ENCODE assay signal across 25 cellular contexts in the genomic region with DNA sequence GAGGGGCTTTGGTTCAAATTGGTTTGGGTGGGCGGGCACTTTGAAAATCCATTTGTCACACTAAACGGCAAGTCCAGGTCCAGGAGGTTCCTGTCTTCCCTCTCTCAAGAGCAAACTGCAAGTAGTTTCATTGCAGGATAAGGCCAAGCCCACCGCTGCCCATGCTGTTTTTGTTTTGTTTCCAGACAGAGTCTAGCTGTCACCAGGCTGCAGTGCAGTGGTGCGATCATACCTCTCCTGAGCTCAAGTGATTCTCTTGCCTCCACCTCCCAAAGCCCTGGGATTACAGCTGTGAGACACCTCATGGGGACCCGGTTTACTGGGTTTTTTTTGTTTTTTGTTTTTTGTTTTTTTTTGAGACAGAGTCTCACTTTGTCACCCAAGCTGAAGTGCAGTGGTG. TPM values are rescaled to one million over a fixed set of nuclear protein-coding genes. Genes with fewer than 3 reads are reported as not detected.
DNase-seq lines count a peak whose midpoint lies in the region; ATAC-seq, FAIRE-seq and TF ChIP-seq lines count a peak whose summit lies in the region.
"Had no signal": no experiment of that assay in that cellular context is flagged by ENCODE, and none has a peak within 500 bp of the region (broad histone marks: within the 10 kb centered on the region; RNA-seq: fewer than 3 reads in every experiment).

No MANE protein-coding gene starts in this region.

- H3K27me3 ChIP-seq in K562 (ENCODE audit: control insufficient read depth in 2 of 2, insufficient read depth in 2 of 2, low read length in 2 of 2), result no peaks in the 10 kb centered on the region
- no peaks in the 10 kb centered on the region for H3K27me3 ChIP-seq in neuronal stem cell (ENCODE audit: control insufficient read depth in 3 of 3, insufficient read depth in 3 of 3, low read depth in 1 of 3, low read length in 3 of 3)

- H3K27ac ChIP-seq in K562 (ENCODE audit: extremely low read depth, low read depth, low read length), result no peak overlapping the region
- no peak overlapping the region for H3K27ac ChIP-seq in neuronal stem cell (replicated peaks; ENCODE audit: low read length)
- H3K27ac ChIP-seq: A549; BLaER1 treated with 17β-estradiol and CSF1 and Interleukin-3, amounts not matched to agents 10 nM and 100 nM had no signal

- H2BK15ac ChIP-seq in neuronal stem cell (ENCODE audit: low read length), result no peak overlapping the region

- H3K36me3 ChIP-seq in K562 (ENCODE audit: control insufficient read depth, insufficient read depth, low read length) (peaks cover 4% of the 10 kb centered on the region; the same call in 2 of the 3 replicates), neuronal stem cell (replicated peaks in 1 of 2; ENCODE audit: control insufficient read depth in 2 of 2, insufficient read depth in 2 of 2, low read length in 2 of 2) (peaks cover 0 to 2% of the 10 kb centered on the region in 2 donors)
- H3K36me3 ChIP-seq: BE2C; BLaER1 treated with 17β-estradiol and CSF1 and Interleukin-3, amounts not matched to agents 10 nM and 100 nM had no signal

- TF ChIP-seq EP300 in K562 (IDR thresholded peaks at IDR 0.05; ENCODE audit: low read length), result no peak

- H3K18ac ChIP-seq in neuronal stem cell (ENCODE audit: low read length), result no peak overlapping the region

- no peak overlapping the region for H3K23ac ChIP-seq in neuronal stem cell (ENCODE audit: low read depth, low read length, poor library complexity)

- no peak overlapping the region for H3K14ac ChIP-seq in neuronal stem cell (ENCODE audit: low read length)

- DNase-seq in K562 (ENCODE audit: extremely low read depth in 1 of 4, low spot score in 3 of 4) (no peak), left kidney (ENCODE audit: low read depth, low spot score) (peak; percentile 28), neuronal stem cell (ENCODE audit: low spot score) (no peak), anterior cingulate cortex (lab: John Stamatoyannopoulos, UW) (no peak)
- DNase-seq: 8988T; ACHN; AML-193; BE2C; CD4-positive, alpha-beta T cell; CD8-positive, alpha-beta memory T cell; DMS 273 treated with DMSO at 0.1 percent for 48 hours; DMS79; EL; GDM1; H9 had no signal

- no peak overlapping the region for H2BK120ac ChIP-seq in neuronal stem cell (ENCODE audit: low read depth, low read length)

- no peaks in the 10 kb centered on the region; the same call in 1 of the 2 replicates for H4K20me1 ChIP-seq in K562 (replicated peaks; ENCODE audit: control insufficient read depth, insufficient read depth, low read length)

- no peak overlapping the region for H2BK5ac ChIP-seq in neuronal stem cell (ENCODE audit: low read length)

- no peak overlapping the region for H2AK5ac ChIP-seq in neuronal stem cell (ENCODE audit: low read depth, low read length)

- H3K9ac ChIP-seq in K562 (ENCODE audit: insufficient read depth in 1 of 2, low read depth in 2 of 2, low read length in 2 of 2) (peak overlapping the region in 1 of 2 experiments; percentile 33; a peak in 1 of 4 replicates), neuronal stem cell (ENCODE audit: low read depth, low read length, poor library complexity) (no peak overlapping the region)
- H3K9ac ChIP-seq: BLaER1 treated with 17β-estradiol and CSF1 and Interleukin-3, amounts not matched to agents 10 nM and 100 nM had no signal

- peak overlapping the region; percentile 99 for H2AFZ ChIP-seq in K562 (ENCODE audit: low read depth, low read length)
- H2AFZ ChIP-seq in neuronal stem cell (ENCODE audit: low read length), result peak overlapping the region; percentile 13
- H2AFZ ChIP-seq: GM23338 had no signal

- intact Hi-C loops in K562 (cut with micrococcal nuclease), result loop anchor here (5.0 to 10.0 kb wide), 3 partner anchors 53 to 546 kb away; partner anchors contain the start of gene TLK1

- H3K79me2 ChIP-seq in K562 (ENCODE audit: control insufficient read depth, insufficient read depth, low read length), result peaks cover 34% of the 10 kb centered on the region

- in situ Hi-C loops in K562 (cut with MboI), result no loop called here

- no peak for TF ChIP-seq POLR2A in K562 (conservative IDR thresholded peaks at IDR 0.05)
- no peak for TF ChIP-seq POLR2A in GM18505 (IDR thresholded peaks at IDR 0.05; ENCODE audit: borderline replicate concordance, extremely low read depth, insufficient read depth, insufficient read length)

- POLR2A ChIA-PET in K562 (lab: Yijun Ruan, JAX), result interaction anchor here (0.6 to 4.8 kb wide), 7 partner anchors 9 to 180 kb away, joined by 3 to 51 read pairs (median 15); no protein-coding TSS in a partner anchor

- CTCF ChIA-PET in K562 (lab: Yijun Ruan, JAX; ENCODE audit: low intra/inter-chr PET ratio), result no interaction called here

- H2BK12ac ChIP-seq in neuronal stem cell (ENCODE audit: low read length), result no peak overlapping the region

- ATAC-seq in K562, result no peak
- no peak for ATAC-seq in HG03095 (IDR thresholded peaks at IDR 0.05; ENCODE audit: unreplicated experiment)
- no peak for ATAC-seq in GM18505 (IDR thresholded peaks at IDR 0.05; ENCODE audit: unreplicated experiment)
- ATAC-seq in HG02763 (IDR thresholded peaks at IDR 0.05; ENCODE audit: unreplicated experiment), result no peak
- ATAC-seq: A549, GM12878, GM23338, HCT116 had no signal

- H3K4me1 ChIP-seq in K562 (replicated peaks in 1 of 2; ENCODE audit: control insufficient read depth in 2 of 2, insufficient read depth in 2 of 2, low read length in 2 of 2) (peaks cover 26 to 32% of the 10 kb centered on the region in 2 experiments), neuronal stem cell (ENCODE audit: control insufficient read depth in 2 of 2, insufficient read depth in 1 of 2, low read depth in 1 of 2, low read length in 2 of 2) (peaks cover 11 to 21% of the 10 kb centered on the region in 2 donors)
- H3K4me1 ChIP-seq: BE2C had no signal

- no peaks in the 10 kb centered on the region for H3K79me1 ChIP-seq in neuronal stem cell (ENCODE audit: low read depth, low read length)

- TF ChIP-seq RAD21 in K562 (CRISPR knock-in tag; conservative IDR thresholded peaks at IDR 0.05 in 1 of 2, IDR thresholded peaks at IDR 0.05 in 1 of 2), result no peak

- H3K4me2 ChIP-seq in K562 (ENCODE audit: insufficient read depth, low read length), result no peak overlapping the region
- H3K4me2 ChIP-seq in neuronal stem cell (ENCODE audit: insufficient read depth, low read length, poor library complexity, severe bottlenecking), result no peak overlapping the region
- H3K4me2 ChIP-seq: A549; BLaER1 treated with 17β-estradiol and CSF1 and Interleukin-3, amounts not matched to agents 10 nM and 100 nM had no signal

- BruUV-seq in K562 (replicated peaks; lab: Mats Ljungman, UMichigan), result no TSS peak

- no peak overlapping the region for H4K91ac ChIP-seq in neuronal stem cell (ENCODE audit: low read depth, low read length, poor library complexity)

- H3K9me1 ChIP-seq in K562 (ENCODE audit: control insufficient read depth, insufficient read depth, low read length), result no peaks in the 10 kb centered on the region

- no peak overlapping the region for H3K4me3 ChIP-seq in K562
- H3K4me3 ChIP-seq in neuronal stem cell (ENCODE audit: low read length in 2 of 2), result no peak overlapping the region
- H3K4me3 ChIP-seq: A549; BLaER1 treated with 17β-estradiol and CSF1 and Interleukin-3, amounts not matched to agents 10 nM and 100 nM; GM12878; GM23338 had no signal

- no peak overlapping the region for H4K8ac ChIP-seq in neuronal stem cell (ENCODE audit: low read depth, low read length)

- FAIRE-seq in K562 (lab: Jason Lieb, UNC), result no peak
- FAIRE-seq: A549, D721Med, GM12878, GM18507 had no signal

- H3K9me3 ChIP-seq in K562 (replicated peaks; ENCODE audit: control insufficient read depth, insufficient read depth, low read depth, low read length) (0 out of 2 replicates have a peak, but pooled peaks cover 2% of the 10 kb centered on the region), neuronal stem cell (replicated peaks in 1 of 2; ENCODE audit: control insufficient read depth in 2 of 2, insufficient read depth in 1 of 2, low read depth in 1 of 2, low read length in 2 of 2) (peaks cover 3 to 8% of the 10 kb centered on the region in 2 donors)
- H3K9me3 ChIP-seq: A549, BE2C had no signal

- 72% methylated on average over 5 of the region's 5 CpGs for WGBS in K562 (ENCODE audit: insufficient coverage, low coverage, missing lambda C conversion rate)
- no CpG with 5 or more reads among the region's 5 CpGs for WGBS in neuronal stem cell (ENCODE audit: extremely low coverage in 2 of 2, insufficient read length in 2 of 2, insufficient replicate concordance in 1 of 2), 2 donors

- TF ChIP-seq CTCF in K562 (IDR thresholded peaks at IDR 0.05 in 2 of 3, conservative IDR thresholded peaks at IDR 0.05 in 1 of 3; ENCODE audit: insufficient read depth in 2 of 3, low read depth in 1 of 3, low read length in 3 of 3), result no peak

- H3K4ac ChIP-seq in neuronal stem cell (ENCODE audit: low read length), result no peak overlapping the region

TF ChIP-seq in K562, 482 proteins besides CTCF, POLR2A, EP300 and RAD21 (continues in another document):
- no peak for TF ChIP-seq CCAR2 (IDR thresholded peaks at IDR 0.05; ENCODE audit: low read depth, low read length)

RNA-seq across cellular contexts. Expression of gene CYBRD1, which starts 1.8 kb away (rescaled TPM):
- 24.5 and 40.6 TPM in 2 replicates for total RNA-seq in K562 (2011; cell fraction: chromatin; rRNA removed; ENCODE audit: low replicate concordance)
- total RNA-seq in K562 (2011; cell fraction: nucleolus; rRNA removed), result 19.3 and 19.7 TPM in 2 replicates
- 25.8 and 45.2 TPM in 2 replicates for total RNA-seq in K562 (2011; cell fraction: nucleoplasm; rRNA removed)
- 12.4 and 14.0 TPM in 2 replicates for total RNA-seq in K562 (2014; rRNA removed)
- 15.6 and 18.7 TPM in 2 replicates for total RNA-seq in K562 (2014; rRNA removed; fragmentation: Illumina TruSeq; extraction: Trizol)
- total RNA-seq in K562 (2015; rRNA removed; fragmentation: Illumina TruSeq; extraction: Trizol), result 15.3 and 16.2 TPM in 2 replicates
- total RNA-seq in K562 (2021), result 21.6 and 22.4 TPM in 2 replicates
- 20.1 and 25.6 TPM in 2 replicates for polyA plus RNA-seq in K562 (2011; rRNA removed)
- polyA plus RNA-seq in K562 (2011; cell fraction: cytosol; rRNA removed), result 23.2 and 28.5 TPM in 2 replicates
- 22.5 and 26.8 TPM in 2 replicates for polyA plus RNA-seq in K562 (2011; cell fraction: nucleus; rRNA removed)
- 15.7 and 16.9 TPM in 2 replicates for polyA plus RNA-seq in K562 (2012)
- polyA plus RNA-seq in K562 (2014; fragmentation: Illumina TruSeq; extraction: Trizol), result 14.9 and 15.8 TPM in 2 replicates
- 10 to 100 TPM in 1 of 2 experiments, 1 to 10 TPM in 1; 9.6 to 10.7 TPM for polyA plus RNA-seq in K562 (2014; fragmentation: Nextera tagmentation; extraction: Ambion mirVana)
- polyA plus RNA-seq in K562 (2014; rRNA removed), result 12.4 and 15.6 TPM in 2 replicates
- polyA minus RNA-seq in K562 (2011; rRNA and poly(A)+ RNA removed), result 13.3 and 16.3 TPM in 2 replicates
- 10.7 and 11.7 TPM in 2 replicates for polyA minus RNA-seq in K562 (2011; cell fraction: cytosol; rRNA and poly(A)+ RNA removed)
- polyA minus RNA-seq in K562 (2011; cell fraction: nucleus; rRNA and poly(A)+ RNA removed), result 8.5 and 14.1 TPM in 2 replicates
- 6.9 TPM for polyA plus RNA-seq in neuronal stem cell (2013, experiment 1 of 2)
- 6.5 TPM for polyA plus RNA-seq in neuronal stem cell (2013, experiment 2 of 2)
